ENCODE assay signal across 20 cellular contexts in the genomic region with DNA sequence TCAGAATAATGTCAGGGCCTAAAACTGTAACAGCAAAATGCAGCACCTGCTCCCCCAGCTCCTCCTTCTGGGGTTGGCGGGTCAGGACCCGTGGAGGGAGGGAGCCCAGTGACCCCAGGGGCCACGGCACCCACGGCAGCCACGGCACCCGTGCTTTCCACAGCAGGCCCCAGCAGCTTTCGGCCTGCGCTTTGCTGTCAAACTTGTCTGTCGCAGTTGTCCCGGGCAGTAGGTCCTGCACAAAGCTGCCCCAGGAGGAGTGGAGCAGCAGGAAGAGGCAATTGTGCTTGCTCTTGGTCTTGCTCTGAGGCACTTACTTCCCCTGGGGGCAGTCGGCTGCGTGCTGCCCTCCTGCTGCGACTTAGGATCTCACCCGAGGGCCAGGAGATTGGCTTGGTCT.
DNase-seq lines count a peak whose midpoint lies in the region; ATAC-seq and TF ChIP-seq lines count a peak whose summit lies in the region.
"Had no signal": no experiment of that assay in that cellular context is flagged by ENCODE, and none has a peak within 500 bp of the region (broad histone marks: within the 10 kb centered on the region; RNA-seq: fewer than 3 reads in every experiment).

No MANE protein-coding gene starts in this region.

- H3F3A ChIP-seq in MM.1S (ENCODE audit: insufficient read depth, low read length) = peaks cover 19% of the 10 kb centered on the region

- peaks cover 10% of the 10 kb centered on the region for H3K36me3 Mint-ChIP-seq in chondrocyte (ENCODE audit: low read depth)

- H3K79me2 ChIP-seq in MM.1S (ENCODE audit: low read length) = peaks cover 37% of the 10 kb centered on the region

- no peak overlapping the region for H3K27ac Mint-ChIP-seq in chondrocyte (ENCODE audit: unreplicated experiment)
- H3K27ac Mint-ChIP-seq: CD4-positive, alpha-beta T cell had no signal

- H3K4me1 Mint-ChIP-seq in chondrocyte (ENCODE audit: low read depth) = no peaks in the 10 kb centered on the region

- no peaks in the 10 kb centered on the region for H3K9me2 ChIP-seq in MM.1S (replicated peaks; ENCODE audit: insufficient read depth, low read length)

- H3K4me3 Mint-ChIP-seq in chondrocyte (ENCODE audit: unreplicated experiment) = no peak overlapping the region
- H3K4me3 Mint-ChIP-seq: CD4-positive, alpha-beta T cell had no signal

- H3K9me3 ChIP-seq in MM.1S (replicated peaks; ENCODE audit: insufficient read depth, low read length) = no peaks in the 10 kb centered on the region
- H3K9me3 ChIP-seq in spleen = no peaks in the 10 kb centered on the region
- H3K9me3 ChIP-seq: BLaER1, HAP-1 had no signal

- no peak for ATAC-seq in left ventricle myocardium superior
- ATAC-seq in HG03439 (IDR thresholded peaks at IDR 0.05; ENCODE audit: unreplicated experiment) = no peak

- TF ChIP-seq POLR2A in spleen (IDR thresholded peaks at IDR 0.05) = no peak

- no peaks in the 10 kb centered on the region for H3K9me3 Mint-ChIP-seq in chondrocyte (ENCODE audit: low read depth)

- no peaks in the 10 kb centered on the region for H4K20me1 ChIP-seq in MM.1S (ENCODE audit: insufficient read depth, low read length)
- H4K20me1 ChIP-seq: BLaER1 had no signal

- peak overlapping the region; percentile 35; the same call in 1 of the 2 replicates for H3K4me2 ChIP-seq in MM.1S (ENCODE audit: low read depth, low read length)

- WGBS in spleen, 5 donors = 77 to 95% (median 90%) methylated on average over 6 to 14 of the region's 14 CpGs

- H3K4me3 ChIP-seq in MM.1S (ENCODE audit: low read length) = no peak overlapping the region
- H3K4me3 ChIP-seq in spleen = no peak overlapping the region
- H3K4me3 ChIP-seq: BLaER1, HAP-1 had no signal

- DNase-seq in left ventricle myocardium superior (peak; percentile 21), cardiac septum (ENCODE audit: low spot score) (no peak), MM.1S (no peak), chondrocyte (ENCODE audit: low spot score) (peak; percentile 62), spleen (peak; percentile 54), middle frontal gyrus (ENCODE audit: extremely low spot score, low spot score) (no peak), NCI-H345 treated with DMSO at 0.1 percent for 48 hours (lab: John Stamatoyannopoulos, UW; ENCODE audit: unreplicated experiment) (no peak)
- DNase-seq: CD4-positive, alpha-beta T cell; DMS53; GOT3; NCI-H1694; NCI-H2081; NCI-H2227 treated with DMSO at 0.1 percent for 48 hours; NCI-H510A; NCI-H69; OCI-M1; SHP77 had no signal

- H3K9ac ChIP-seq in MM.1S (ENCODE audit: low read length) = no peak overlapping the region
- H3K9ac ChIP-seq: BLaER1 had no signal

- H2AFZ ChIP-seq in MM.1S (ENCODE audit: low read length) = no peak overlapping the region

- no peak for TF ChIP-seq CTCF in MM.1S (IDR thresholded peaks at IDR 0.05; ENCODE audit: low read length)
- no peak for TF ChIP-seq CTCF in chondrocyte (IDR thresholded peaks at IDR 0.05)
- no peak for TF ChIP-seq CTCF in spleen (IDR thresholded peaks at IDR 0.05 in 8 of 11, conservative IDR thresholded peaks at IDR 0.05 in 3 of 11)

- H3K27me3 ChIP-seq in MM.1S (replicated peaks; ENCODE audit: insufficient read depth, low read length) (peaks cover 32% of the 10 kb centered on the region), spleen (replicated peaks in 1 of 7) (no peaks in the 10 kb centered on the region)
- H3K27me3 ChIP-seq: BLaER1 had no signal

- H3K4me1 ChIP-seq in MM.1S (ENCODE audit: low read length) (peaks cover 22% of the 10 kb centered on the region), spleen (peaks cover 0 to 39% (median 25%) of the 10 kb centered on the region in 6 donors)
- H3K4me1 ChIP-seq: HAP-1 had no signal

- no peaks in the 10 kb centered on the region for H3K27me3 Mint-ChIP-seq in chondrocyte (ENCODE audit: low read depth)
- H3K27me3 Mint-ChIP-seq: CD4-positive, alpha-beta T cell had no signal

- H3K27ac ChIP-seq in MM.1S (ENCODE audit: low read length) (no peak overlapping the region), spleen (no peak overlapping the region)
- H3K27ac ChIP-seq: BLaER1 had no signal

- intact Hi-C loops in left ventricle myocardium superior (cut with micrococcal nuclease) (no loop called here), cardiac septum (cut with DNase I) (no loop called here), spleen (cut with DNase I; ENCODE audit: low total_unique reads) (no loop called here)

- H3K36me3 ChIP-seq in MM.1S (replicated peaks; ENCODE audit: insufficient read depth, low read length) (no peaks in the 10 kb centered on the region), spleen (peaks cover 0 to 10% (median 0%) of the 10 kb centered on the region in 6 donors)

Comparison
In these comparisons a context has a peak if more than half of its experiments do, and no peak if none do; other contexts are left out.
1. DNase-seq: peak in left ventricle myocardium superior (single experiment), chondrocyte (single experiment) and spleen (single experiment); none in cardiac septum (single experiment), MM.1S (single experiment), middle frontal gyrus (single experiment) and NCI-H345 treated with DMSO at 0.1 percent for 48 hours (single experiment).